Comparison of ENCODE assay signal across 22 cellular contexts in the genomic region with DNA sequence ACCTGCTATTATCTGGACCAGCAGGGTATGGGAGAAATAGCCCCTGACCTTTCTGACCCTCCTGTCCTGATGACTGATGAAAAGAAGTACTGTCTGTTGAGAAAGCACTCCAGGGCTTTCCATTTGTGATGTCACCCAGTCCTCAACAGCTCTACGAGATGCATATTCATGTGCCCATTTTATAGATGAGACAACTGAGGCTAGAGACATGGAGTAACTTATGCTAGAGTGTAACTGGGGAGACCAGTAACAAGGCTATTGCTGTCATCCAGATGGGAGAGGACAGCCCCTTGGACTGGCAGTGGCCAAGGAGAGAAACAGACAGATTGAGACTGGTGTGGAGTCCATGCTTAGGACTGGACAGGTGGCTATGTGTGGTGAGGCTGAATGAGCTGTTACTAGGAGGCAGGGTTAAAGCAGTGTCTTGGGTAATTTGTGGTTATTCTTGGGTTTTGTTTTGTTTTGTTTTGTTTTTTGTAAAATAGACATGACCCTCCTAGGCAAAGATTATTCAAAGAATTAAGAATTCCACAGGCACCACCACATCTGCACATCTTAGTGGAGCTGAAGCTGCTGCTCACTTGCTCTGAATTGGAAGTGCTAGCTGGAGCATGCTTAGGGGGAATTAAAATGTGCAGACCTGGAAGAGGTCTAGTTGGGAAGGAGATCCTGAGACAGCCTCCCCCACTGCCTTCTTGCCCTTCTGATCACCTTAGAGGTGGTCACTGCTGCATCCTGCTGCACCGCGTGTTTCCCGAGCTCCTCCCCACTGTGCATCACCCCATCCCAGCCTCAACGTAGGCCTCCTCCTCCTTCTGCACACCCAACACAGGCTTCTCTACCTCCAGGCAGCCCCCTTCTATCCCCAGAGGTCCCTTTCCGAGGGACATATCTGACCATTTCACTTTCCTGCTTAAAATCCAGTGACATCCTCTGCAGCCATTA. TPM values are rescaled to one million over a fixed set of nuclear protein-coding genes. Genes with fewer than 3 reads are reported as not detected.
DNase-seq lines count a peak whose midpoint lies in the region; ATAC-seq, FAIRE-seq and TF ChIP-seq lines count a peak whose summit lies in the region.
"Had no signal": no experiment of that assay in that cellular context is flagged by ENCODE, and none has a peak within 500 bp of the region (broad histone marks: within the 10 kb centered on the region; RNA-seq: fewer than 3 reads in every experiment).

No MANE protein-coding gene starts in this region.

- TF ChIP-seq EP300 in HepG2 (IDR thresholded peaks at IDR 0.05; ENCODE audit: low read depth in 2 of 2, low read length in 2 of 2) (no peak), HepG2 (CRISPR knock-in tag; IDR thresholded peaks at IDR 0.05; ENCODE audit: borderline replicate concordance) (no peak)

- H3K4me3 ChIP-seq in HepG2 (replicated peaks in 1 of 3; ENCODE audit: insufficient read depth in 1 of 3, low read depth in 2 of 3, low read length in 3 of 3) (no peak overlapping the region), right lobe of liver (no peak overlapping the region), left lung (no peak overlapping the region), esophagus squamous epithelium (no peak overlapping the region)
- H3K4me3 ChIP-seq: GM12878, GM23248, SJCRH30 had no signal

- H3K9me3 ChIP-seq in HepG2 (ENCODE audit: low read length) (no peaks in the 10 kb centered on the region), right lobe of liver (no peaks in the 10 kb centered on the region), left lung (no peaks in the 10 kb centered on the region), esophagus squamous epithelium (no peaks in the 10 kb centered on the region)
- H3K9me3 ChIP-seq: SJCRH30 had no signal

- no peak for TF ChIP-seq POLR2A in HepG2 (IDR thresholded peaks at IDR 0.05; ENCODE audit: insufficient read depth in 1 of 2, low read depth in 2 of 2, low read length in 2 of 2)
- TF ChIP-seq POLR2A in right lobe of liver (IDR thresholded peaks at IDR 0.05): no peak
- TF ChIP-seq POLR2A in esophagus squamous epithelium (IDR thresholded peaks at IDR 0.05): no peak

- no peak overlapping the region for H3K9ac ChIP-seq in HepG2 (ENCODE audit: insufficient read depth, low read depth, low read length)
- H3K9ac ChIP-seq: GM23248 had no signal

- no peak for DNase-seq in HepG2 (ENCODE audit: low spot score)
- no peak for DNase-seq in right lobe of liver
- DNase-seq in RWPE1 (ENCODE audit: low spot score): no peak
- DNase-seq in mesenteric fat pad (ENCODE audit: low spot score): peak; percentile 53
- no peak for DNase-seq in C1 segment of cervical spinal cord (lab: John Stamatoyannopoulos, UW)
- DNase-seq in left lung: no peak
- no peak for DNase-seq in esophagus squamous epithelium (lab: John Stamatoyannopoulos, UW)
- DNase-seq: CD4-positive, alpha-beta T cell; COR-L47; DMS 273 treated with DMSO at 0.1 percent for 48 hours; DND-41; GM23248; KG1; NCI-H1092 treated with DMSO at 0.1 percent for 48 hours; NCI-H1436 treated with DMSO at 0.1 percent for 48 hours; NCI-H1930; NCI-H2227 treated with DMSO at 0.1 percent for 48 hours; NCI-H510A; SJCRH30 had no signal

- TF ChIP-seq RAD21 in HepG2 (CRISPR knock-in tag; IDR thresholded peaks at IDR 0.05): no peak

- H3K4me2 ChIP-seq in HepG2 (ENCODE audit: low read depth, low read length): no peak overlapping the region

- H3K4me1 ChIP-seq in HepG2 (ENCODE audit: insufficient read depth, low read length) (no peaks in the 10 kb centered on the region), right lobe of liver (no peaks in the 10 kb centered on the region), left lung (peaks cover 12 to 18% of the 10 kb centered on the region in 2 donors), esophagus squamous epithelium (peaks cover 0 to 33% (median 14%) of the 10 kb centered on the region in 3 donors)
- H3K4me1 ChIP-seq: SJCRH30 had no signal

- CTCF ChIA-PET in HepG2 (lab: Yijun Ruan, JAX; ENCODE audit: low intra/inter-chr PET ratio, low total read pairs): no interaction called here
- CTCF ChIA-PET in RWPE1 (lab: Yijun Ruan, JAX): no interaction called here

- peaks cover 0 to 25% of the 10 kb centered on the region in 2 experiments; a peak in 3 of 5 replicates for H3K27me3 ChIP-seq in HepG2 (ENCODE audit: control insufficient read depth in 1 of 2, insufficient read depth in 2 of 2, low read length in 2 of 2)
- no peaks in the 10 kb centered on the region for H3K27me3 ChIP-seq in right lobe of liver
- H3K27me3 ChIP-seq in left lung: no peaks in the 10 kb centered on the region
- no peaks in the 10 kb centered on the region for H3K27me3 ChIP-seq in esophagus squamous epithelium

- in situ Hi-C loops in HepG2 (cut with HindIII; ENCODE audit: extremely low pct_ligation_motif_present, low pct_unique_long_range_greater_than_20kb): no loop called here

- no peak overlapping the region for H2AFZ ChIP-seq in HepG2 (ENCODE audit: low read length)
- H2AFZ ChIP-seq: GM23248 had no signal

- TF ChIP-seq CTCF in HepG2 (CRISPR knock-in tag; IDR thresholded peaks at IDR 0.05) (no peak), right lobe of liver (IDR thresholded peaks at IDR 0.05) (no peak), RWPE1 (conservative IDR thresholded peaks at IDR 0.05; ENCODE audit: low read depth) (no peak), left lung (IDR thresholded peaks at IDR 0.05) (no peak), esophagus squamous epithelium (IDR thresholded peaks at IDR 0.05) (no peak)

- H4K20me1 ChIP-seq in HepG2 (ENCODE audit: insufficient read depth, low read length): no peaks in the 10 kb centered on the region

- no peaks in the 10 kb centered on the region for H3K36me3 ChIP-seq in HepG2 (replicated peaks in 1 of 2; ENCODE audit: control insufficient read depth in 1 of 2, insufficient read depth in 2 of 2, low read length in 2 of 2)
- no peaks in the 10 kb centered on the region for H3K36me3 ChIP-seq in right lobe of liver
- no peaks in the 10 kb centered on the region for H3K36me3 ChIP-seq in left lung
- H3K36me3 ChIP-seq in esophagus squamous epithelium: no peaks in the 10 kb centered on the region
- H3K36me3 ChIP-seq: SJCRH30 had no signal

- H3K27ac ChIP-seq in HepG2 (ENCODE audit: extremely low read length, insufficient read depth, low read length) (no peak overlapping the region), right lobe of liver (no peak overlapping the region), RWPE1 (peak overlapping the region; percentile 21), left lung (no peak overlapping the region), esophagus squamous epithelium (no peak overlapping the region)
- H3K27ac ChIP-seq: GM23248, SJCRH30 had no signal

- ATAC-seq in HepG2 (no peak), right lobe of liver (no peak), left lung (no peak)
- ATAC-seq: GM12878, Panc1 had no signal

- no TSS peak for BruUV-seq in HepG2 (replicated peaks; lab: Mats Ljungman, UMichigan)

- FAIRE-seq in HepG2 (lab: Jason Lieb, UNC): no peak
- FAIRE-seq: A204.1, GM12878 had no signal

- intact Hi-C loops in HepG2 (cut with micrococcal nuclease; ENCODE audit: unreplicated experiment): no loop called here
- intact Hi-C loops in right lobe of liver (cut with DNase I): no loop called here
- intact Hi-C loops in left lung (cut with DNase I): no loop called here
- intact Hi-C loops in esophagus squamous epithelium (cut with DNase I): no loop called here

- WGBS in HepG2 (ENCODE audit: low lambda C conversion rate): 11% methylated on average over 6 of the region's 6 CpGs
- 55% methylated on average over 6 of the region's 6 CpGs for WGBS in right lobe of liver (ENCODE audit: insufficient coverage, low coverage, low lambda C conversion rate, missing lambda C conversion rate)
- 86 to 88% methylated on average over 6 of the region's 6 CpGs for WGBS in esophagus squamous epithelium, 2 donors

- POLR2A ChIA-PET in HepG2 (lab: Yijun Ruan, JAX): no interaction called here
- POLR2A ChIA-PET in RWPE1 (lab: Yijun Ruan, JAX; ENCODE audit: low non-redundant PET): no interaction called here

- no peaks in the 10 kb centered on the region for H3K79me2 ChIP-seq in HepG2 (ENCODE audit: insufficient read depth, low read length)

TF ChIP-seq in HepG2, 621 proteins besides CTCF, POLR2A, EP300 and RAD21 (continues in another document):
- TF ChIP-seq ZNF629 (CRISPR knock-in tag; conservative IDR thresholded peaks at IDR 0.05): peak; percentile 79

RNA-seq across cellular contexts. Expression of gene HRH1, which starts 8.4 kb away (rescaled TPM):
- total RNA-seq in HepG2 (2016; rRNA removed; fragmentation: Illumina TruSeq; extraction: Trizol) (not detected in 2 replicates), right lobe of liver (under 1 TPM in 4 of 6 experiments, not detected in 2; 0.14 to 0.66 (median 0.41) TPM), mesenteric fat pad (3.8 TPM), left lung (1 to 10 TPM; 5.9 to 6.6 TPM), esophagus squamous epithelium (1 to 10 TPM; 4.1 to 8.8 (median 4.4) TPM)
- not detected in 2 replicates for total RNA-seq in HepG2 (2016; cell fraction: cytosol; rRNA removed; fragmentation: Illumina TruSeq; extraction: Trizol; ENCODE audit: low read depth)
- total RNA-seq in HepG2 (2016; cell fraction: insoluble cytoplasmic fraction; rRNA removed; fragmentation: Illumina TruSeq; extraction: Trizol): not detected in 2 replicates
- total RNA-seq in HepG2 (2016; cell fraction: membrane; rRNA removed; fragmentation: Illumina TruSeq; extraction: Trizol): not detected in 2 replicates
- not detected in 2 replicates for total RNA-seq in HepG2 (2016; cell fraction: nucleus; rRNA removed; fragmentation: Illumina TruSeq; extraction: Trizol)
- polyA plus RNA-seq in HepG2 (2011; rRNA removed): not detected in 2 replicates
- polyA plus RNA-seq in HepG2 (2011; cell fraction: cytosol; rRNA removed): 0.04 TPM in 1 of 2 replicates, not detected in the other
- not detected in 2 replicates for polyA plus RNA-seq in HepG2 (2011; cell fraction: nucleus; rRNA removed)
- polyA plus RNA-seq in HepG2 (2012): not detected in 2 replicates
- not detected in 2 replicates for polyA plus RNA-seq in HepG2 (2016; cell fraction: cytosol; fragmentation: Illumina TruSeq; extraction: Trizol; ENCODE audit: low read depth)
- not detected in 2 replicates for polyA plus RNA-seq in HepG2 (2016; cell fraction: insoluble cytoplasmic fraction; fragmentation: Illumina TruSeq; extraction: Trizol; ENCODE audit: low read depth)
- not detected in 2 replicates for polyA plus RNA-seq in HepG2 (2016; cell fraction: membrane; fragmentation: Illumina TruSeq; extraction: Trizol; ENCODE audit: low read depth)
- not detected in 2 replicates for polyA plus RNA-seq in HepG2 (2016; cell fraction: nucleus; fragmentation: Illumina TruSeq; extraction: Trizol; ENCODE audit: insufficient read depth, low read depth)
- 26.1 TPM in 1 of 2 replicates, not detected in the other for polyA minus RNA-seq in HepG2 (2011; rRNA and poly(A)+ RNA removed; ENCODE audit: low replicate concordance)
- not detected in 2 replicates for polyA minus RNA-seq in HepG2 (2011; cell fraction: cytosol; rRNA and poly(A)+ RNA removed)
- not detected in 2 replicates for polyA minus RNA-seq in HepG2 (2011; cell fraction: nucleus; rRNA and poly(A)+ RNA removed)
- total RNA-seq: CD4-positive, alpha-beta T cell; GM12878 had no signal
- polyA plus RNA-seq: GM12878 had no signal
